27 cellular contexts compared by ENCODE assay signal in the genomic region with DNA sequence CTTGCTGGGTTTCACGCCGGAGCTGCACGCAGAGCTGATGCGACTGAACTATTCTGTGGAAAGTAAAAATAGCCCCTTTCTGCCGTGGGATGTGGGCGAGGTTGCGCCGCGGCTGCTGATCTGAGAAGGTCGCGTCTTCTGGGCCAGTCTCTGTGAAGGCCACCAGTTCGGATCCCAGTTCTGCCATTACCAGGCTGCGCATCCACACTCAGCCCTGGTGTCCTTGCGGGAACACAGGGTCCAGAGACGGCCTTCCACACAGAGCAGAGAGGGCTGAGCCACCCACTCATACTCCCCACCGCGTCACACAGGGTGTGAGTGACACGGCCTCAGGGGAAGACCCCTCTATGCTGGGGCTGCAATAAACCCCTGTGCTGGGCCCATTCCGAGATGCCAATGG. TPM values are rescaled to one million over a fixed set of nuclear protein-coding genes. Genes with fewer than 3 reads are reported as not detected.
"Had no signal": no experiment of that assay in that cellular context is flagged by ENCODE, and none has a peak within 500 bp of the region (broad histone marks: within the 10 kb centered on the region; RNA-seq: fewer than 3 reads in every experiment).

No MANE protein-coding gene starts in this region.

- DNase-seq: activated B cell treated with CpG ODN at 0.5 μM for 24 hours; activated CD4-positive, alpha-beta memory T cell treated with anti-CD3 and anti-CD28 coated beads for 36 hours; activated CD4-positive, alpha-beta T cell treated with anti-CD3 and anti-CD28 coated beads for 1 hour; activated CD4-positive, alpha-beta T cell treated with anti-CD3 and anti-CD28 coated beads, Interleukin-2, amount 10 ng/mL, durations not matched to agents 24 days and 14 days; activated gamma-delta T cell; activated naive CD4-positive, alpha-beta T cell treated with anti-CD3 and anti-CD28 coated beads for 36 hours; activated T-cell treated with anti-CD3 and anti-CD28 coated beads for 4 hours; activated T-cell treated with anti-CD3 and anti-CD28 coated beads, Interleukin-2, amount 50 U/mL, for 48 hours; amygdala; brain microvascular endothelial cell; MG63; MV-4-11; NCI-H1092 treated with DMSO at 0.1 percent for 48 hours; NCI-H1417 treated with DMSO at 0.1 percent for 48 hours; NCI-H1694; NCI-H2029; NCI-H2107; NCI-H2171 treated with DMSO at 0.1 percent for 48 hours; NCI-H510A treated with DMSO at 0.1 percent for 48 hours; PC-3; T-cell; T-helper 2 cell; T1000 had no signal

- H3K36me3 ChIP-seq: brain microvascular endothelial cell, cardiac muscle cell, MG63 had no signal

- H3K27ac ChIP-seq: brain microvascular endothelial cell, cardiac muscle cell, SK-N-MC had no signal

- H3K4me3 ChIP-seq: cardiac muscle cell, MG63, SK-N-MC had no signal

- H3K27me3 ChIP-seq: brain microvascular endothelial cell, cardiac muscle cell had no signal

- ATAC-seq: activated T-helper 17 cell treated with anti-CD3 and anti-CD28 coated beads, Interleukin-2, amount 50 U/mL, for 72 hours; PC-3; T-cell had no signal

RNA-seq across cellular contexts. Expression of a gene that starts 13.9 kb away (rescaled TPM):
- total RNA-seq: activated B cell treated with CpG ODN at 0.5 μM for 24 hours; activated CD4-positive, alpha-beta T cell treated with anti-CD3 and anti-CD28 coated beads, Interleukin-2, amount 10 ng/mL, durations not matched to agents 24 days and 14 days; activated CD8-positive, alpha-beta memory T cell treated with anti-CD3 and anti-CD28 coated beads for 36 hours had no signal
